In the genomic region with DNA sequence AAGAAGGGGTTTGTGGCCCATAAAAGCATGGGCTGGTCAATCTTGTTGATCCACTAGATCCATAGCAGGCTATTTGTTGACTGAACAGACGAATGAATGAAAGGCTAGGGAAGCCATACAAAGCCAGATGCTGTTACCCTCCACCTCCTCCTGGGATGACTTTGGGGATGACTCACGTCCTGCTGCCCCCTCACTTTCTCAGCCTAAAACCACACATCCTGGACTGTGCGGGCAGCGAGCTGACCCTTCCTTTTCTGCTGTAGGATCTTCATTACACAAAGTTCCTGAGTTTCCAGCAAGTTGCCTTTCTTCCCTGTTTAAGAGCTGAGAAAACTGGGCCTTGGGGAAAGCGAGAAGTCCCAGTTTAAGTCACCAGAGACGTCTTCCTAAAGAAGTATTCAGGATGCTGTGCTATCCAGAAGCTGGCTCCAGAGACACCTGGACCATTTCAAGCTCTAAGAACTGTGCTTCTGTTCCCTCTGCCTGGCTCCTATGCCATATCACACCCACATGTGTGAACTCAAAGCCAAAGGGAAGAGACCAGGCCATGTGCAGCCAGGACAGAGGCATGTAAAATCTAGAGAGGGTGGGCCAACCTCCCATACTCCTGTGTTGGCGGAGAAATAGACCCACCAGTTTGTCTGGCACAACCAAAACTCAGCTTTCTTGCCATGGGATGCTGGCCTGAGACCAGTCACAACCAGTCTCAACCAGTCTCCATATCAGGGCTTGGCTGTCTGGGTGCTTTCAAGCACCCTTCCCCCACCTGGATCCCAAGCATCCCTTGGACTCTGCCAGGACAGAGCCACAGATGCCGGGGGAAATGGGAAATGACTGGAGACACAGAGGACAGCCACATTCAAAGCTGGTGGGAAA, we compare ENCODE assay signal across 12 cellular contexts. TPM values are rescaled to one million over a fixed set of nuclear protein-coding genes. Genes with fewer than 3 reads are reported as not detected.
A peak's percentile ranks its signal among the peaks of the same experiment; 100 is the strongest.
DNase-seq lines count a peak whose midpoint lies in the region; ATAC-seq, FAIRE-seq and TF ChIP-seq lines count a peak whose summit lies in the region.
"Had no signal": no experiment of that assay in that cellular context is flagged by ENCODE, and none has a peak within 500 bp of the region (broad histone marks: within the 10 kb centered on the region; RNA-seq: fewer than 3 reads in every experiment).

No MANE protein-coding gene starts in this region.

- peaks cover 56% of the 10 kb centered on the region for H3K4me1 Mint-ChIP-seq in stimulated activated naive CD8-positive, alpha-beta T cell treated with anti-CD3 and anti-CD28 coated beads, Interleukin-15, amount 100 ng/mL, for 72 hours

- H3K4me1 ChIP-seq in small intestine (ENCODE audit: control insufficient read depth in 2 of 2, insufficient read depth in 1 of 2, low read depth in 1 of 2, low read length in 1 of 2) = peaks cover 0 to 10% of the 10 kb centered on the region in 2 donors

- H3K4me3 ChIP-seq in fibroblast of the aortic adventitia (ENCODE audit: low read depth, low read length) = no peak overlapping the region
- no peak overlapping the region for H3K4me3 ChIP-seq in small intestine (ENCODE audit: low read depth in 1 of 2, low read length in 2 of 2)
- H3K4me3 ChIP-seq: adrenal gland had no signal

- TF ChIP-seq CTCF in fibroblast of the aortic adventitia (IDR thresholded peaks at IDR 0.05; ENCODE audit: insufficient read depth, low read length) = no peak

- FAIRE-seq in small intestine (lab: Jason Lieb, UNC) = no peak

- H3K27ac Mint-ChIP-seq in stimulated activated naive CD8-positive, alpha-beta T cell treated with anti-CD3 and anti-CD28 coated beads, Interleukin-15, amount 100 ng/mL, for 72 hours = no peak overlapping the region

- H3K27me3 Mint-ChIP-seq in stimulated activated naive CD8-positive, alpha-beta T cell treated with anti-CD3 and anti-CD28 coated beads, Interleukin-15, amount 100 ng/mL, for 72 hours = peaks cover 6% of the 10 kb centered on the region

- no peak for ATAC-seq in stimulated activated naive CD8-positive, alpha-beta T cell treated with anti-CD3 and anti-CD28 coated beads, Interleukin-15, amount 100 ng/mL, for 72 hours

- no peaks in the 10 kb centered on the region for H3K27me3 ChIP-seq in small intestine (ENCODE audit: control insufficient read depth in 2 of 2, insufficient read depth in 2 of 2, low read length in 2 of 2)
- H3K27me3 ChIP-seq: adrenal gland had no signal

- 71 to 90% (median 88%) methylated on average over 8 of the region's 8 CpGs for WGBS in small intestine, 3 donors

- H3K27ac ChIP-seq in small intestine (ENCODE audit: low read depth in 1 of 2, low read length in 1 of 2) = peak overlapping the region in 1 of 2 donors; percentile 13
- H3K27ac ChIP-seq: adrenal gland, C4-2B had no signal

- no peaks in the 10 kb centered on the region for H3K9me3 Mint-ChIP-seq in stimulated activated naive CD8-positive, alpha-beta T cell treated with anti-CD3 and anti-CD28 coated beads, Interleukin-15, amount 100 ng/mL, for 72 hours

- peak; percentile 27 for DNase-seq in activated effector memory CD4-positive, alpha-beta T cell treated with anti-CD3 and anti-CD28 coated beads, Interleukin-2, amount 50 U/mL, for 16 hours
- DNase-seq in activated effector memory CD4-positive, alpha-beta T cell treated with Interleukin-2 at 50 U/mL for 16 hours = no peak
- DNase-seq in SW 1271 (lab: John Stamatoyannopoulos, UW) (peak; percentile 68 to 86), fibroblast of the aortic adventitia (ENCODE audit: low read depth) (peak; percentile 80), small intestine (no peak), DMS114 treated with DMSO at 0.1 percent for 48 hours (lab: John Stamatoyannopoulos, UW; ENCODE audit: unreplicated experiment) (no peak), NCI-H1092 treated with DMSO at 0.1 percent for 48 hours (lab: John Stamatoyannopoulos, UW) (no peak)
- DNase-seq in stimulated activated naive CD8-positive, alpha-beta T cell treated with anti-CD3 and anti-CD28 coated beads, Interleukin-15, amount 100 ng/mL, for 72 hours = no peak
- DNase-seq: NCI-H1694 treated with DMSO at 0.1 percent for 48 hours; stimulated activated CD4-positive, alpha-beta T cell treated with anti-CD3 and anti-CD28 coated beads, Interleukin-15, amount 100 ng/mL, for 24 hours had no signal

- peaks cover 0 to 2% of the 10 kb centered on the region in 2 donors for H3K36me3 ChIP-seq in small intestine (ENCODE audit: control insufficient read depth in 2 of 2, insufficient read depth in 2 of 2, low read length in 2 of 2)
- H3K36me3 ChIP-seq: adrenal gland had no signal

- H3K9me3 ChIP-seq in small intestine (ENCODE audit: control insufficient read depth, low read depth) = no peaks in the 10 kb centered on the region
- H3K9me3 ChIP-seq: adrenal gland had no signal

- H3K4me3 Mint-ChIP-seq in stimulated activated naive CD8-positive, alpha-beta T cell treated with anti-CD3 and anti-CD28 coated beads, Interleukin-15, amount 100 ng/mL, for 72 hours = peak overlapping the region; percentile 9 to 36

RNA-seq across cellular contexts. Expression of gene SLC20A1, which starts 4.7 kb away (rescaled TPM):
- 127 and 134 TPM in 2 replicates for total RNA-seq in fibroblast of the aortic adventitia (ENCODE audit: low replicate concordance)
- 10 to 100 TPM; 14.8 to 26.7 (median 24.6) TPM for polyA plus RNA-seq in small intestine

RNA-seq across cellular contexts. Expression of gene CHCHD5, which starts 56.6 kb away (rescaled TPM):
- total RNA-seq in fibroblast of the aortic adventitia (ENCODE audit: low replicate concordance) = 9.2 and 13.1 TPM in 2 replicates
- polyA plus RNA-seq in small intestine = 10 to 100 TPM; 32.4 to 50.8 (median 45.1) TPM

Comparison
In these comparisons a context has a peak if more than half of its experiments do, and no peak if none do; other contexts are left out.
1. DNase-seq: peak in activated effector memory CD4-positive, alpha-beta T cell treated with anti-CD3 and anti-CD28 coated beads, Interleukin-2, amount 50 U/mL, for 16 hours (single experiment), SW 1271 (2 of 2) and fibroblast of the aortic adventitia (single experiment); none in activated effector memory CD4-positive, alpha-beta T cell treated with Interleukin-2 at 50 U/mL for 16 hours (single experiment), stimulated activated naive CD8-positive, alpha-beta T cell treated with anti-CD3 and anti-CD28 coated beads, Interleukin-15, amount 100 ng/mL, for 72 hours (0 of 2), small intestine (single experiment), DMS114 treated with DMSO at 0.1 percent for 48 hours (single experiment) and NCI-H1092 treated with DMSO at 0.1 percent for 48 hours (single experiment).